In genomic region chr17:7478276-7479138, GRCh38 we compare ENCODE assay signal across 8 cellular contexts. TPM values are rescaled to one million over a fixed set of nuclear protein-coding genes. Genes with fewer than 3 reads are reported as not detected.
A peak's percentile ranks its signal among the peaks of the same experiment; 100 is the strongest.
DNase-seq lines count a peak whose midpoint lies in the region; ATAC-seq and TF ChIP-seq lines count a peak whose summit lies in the region.

No MANE protein-coding gene starts in this region.

- H4K5ac ChIP-seq in mesendoderm (ENCODE audit: low read length): no peak overlapping the region

- peak overlapping the region; percentile 77 for H3K4ac ChIP-seq in mesendoderm (ENCODE audit: low read depth, low read length)

- peaks cover 61% of the 10 kb centered on the region for H3K4me1 Mint-ChIP-seq in activated CD8-positive, alpha-beta memory T cell treated with anti-CD3 and anti-CD28 coated beads, Interleukin-2, amount 10 ng/mL, durations not matched to agents 7 days and 5 days
- H3K4me1 Mint-ChIP-seq in stimulated activated memory B cell treated with anti-CD40 and anti-IgM and Interleukin-4, amounts not matched to agents 10 μg/mL and 1 μg/mL and 100 μg/mL, for 72 hours: peaks cover 64% of the 10 kb centered on the region

- H3K27me3 ChIP-seq in Loucy (ENCODE audit: insufficient read depth, low read length, poor library complexity, severe bottlenecking): no peaks in the 10 kb centered on the region
- H3K27me3 ChIP-seq in endocrine pancreas (ENCODE audit: control insufficient read depth, insufficient read depth, low read length): no peaks in the 10 kb centered on the region
- H3K27me3 ChIP-seq in mesendoderm (ENCODE audit: insufficient read depth, low read length, poor library complexity): no peaks in the 10 kb centered on the region

- H3K27ac ChIP-seq in mesendoderm (ENCODE audit: low read depth, low read length): peak overlapping the region; percentile 62

- peak overlapping the region; percentile 82 for H3K4me3 Mint-ChIP-seq in activated CD8-positive, alpha-beta memory T cell treated with anti-CD3 and anti-CD28 coated beads, Interleukin-2, amount 10 ng/mL, durations not matched to agents 7 days and 5 days
- peak overlapping the region; percentile 85 for H3K4me3 Mint-ChIP-seq in stimulated activated memory B cell treated with anti-CD40 and anti-IgM and Interleukin-4, amounts not matched to agents 10 μg/mL and 1 μg/mL and 100 μg/mL, for 72 hours

- peak overlapping the region; percentile 82 for H3K4me3 ChIP-seq in Loucy (ENCODE audit: low read length, poor library complexity, severe bottlenecking)
- peak overlapping the region; percentile 73 for H3K4me3 ChIP-seq in endocrine pancreas (ENCODE audit: control insufficient read depth, insufficient read depth, low read length)
- peak overlapping the region; percentile 54 for H3K4me3 ChIP-seq in mesendoderm (ENCODE audit: low read length)

- no peaks in the 10 kb centered on the region for H3K27me3 Mint-ChIP-seq in activated CD8-positive, alpha-beta memory T cell treated with anti-CD3 and anti-CD28 coated beads, Interleukin-2, amount 10 ng/mL, durations not matched to agents 7 days and 5 days
- no peaks in the 10 kb centered on the region for H3K27me3 Mint-ChIP-seq in stimulated activated memory B cell treated with anti-CD40 and anti-IgM and Interleukin-4, amounts not matched to agents 10 μg/mL and 1 μg/mL and 100 μg/mL, for 72 hours

- peak; percentile 33 for DNase-seq in CD1c-positive myeloid dendritic cell (ENCODE audit: extremely low spot score)
- DNase-seq in activated CD8-positive, alpha-beta memory T cell treated with anti-CD3 and anti-CD28 coated beads, Interleukin-2, amount 10 ng/mL, durations not matched to agents 7 days and 5 days: peak; percentile 77
- peak; percentile 44 for DNase-seq in mesendoderm
- DNase-seq in NCI-H1930 (lab: John Stamatoyannopoulos, UW): no peak

- peak overlapping the region; percentile 82 for H2AFZ ChIP-seq in Loucy (ENCODE audit: low read length)

- WGBS in mesendoderm (ENCODE audit: extremely low coverage, insufficient coverage, low lambda C conversion rate): no CpG with 5 or more reads among the region's 36 CpGs

- H4K20me1 ChIP-seq in Loucy (ENCODE audit: insufficient read depth, low read length, poor library complexity, severe bottlenecking): peaks cover 24% of the 10 kb centered on the region

- H3K9me3 Mint-ChIP-seq in activated CD8-positive, alpha-beta memory T cell treated with anti-CD3 and anti-CD28 coated beads, Interleukin-2, amount 10 ng/mL, durations not matched to agents 7 days and 5 days (ENCODE audit: low read depth): no peaks in the 10 kb centered on the region
- H3K9me3 Mint-ChIP-seq in stimulated activated memory B cell treated with anti-CD40 and anti-IgM and Interleukin-4, amounts not matched to agents 10 μg/mL and 1 μg/mL and 100 μg/mL, for 72 hours: no peaks in the 10 kb centered on the region

- H2AK5ac ChIP-seq in mesendoderm (ENCODE audit: low read length): peak overlapping the region; percentile 24

- peak overlapping the region; percentile 7 for H3K23ac ChIP-seq in mesendoderm (ENCODE audit: low read length)

- H3K9me3 ChIP-seq in Loucy (ENCODE audit: insufficient read depth, low read depth, low read length) (no peaks in the 10 kb centered on the region), endocrine pancreas (ENCODE audit: control insufficient read depth, low read length) (no peaks in the 10 kb centered on the region)

- peaks cover 18% of the 10 kb centered on the region for H3K79me1 ChIP-seq in mesendoderm (ENCODE audit: low read length)

- H3K4me2 ChIP-seq in Loucy (ENCODE audit: low read depth, low read length, poor library complexity, severe bottlenecking) (peak overlapping the region; percentile 83), mesendoderm (ENCODE audit: low read length) (peak overlapping the region; percentile 59)

- peak; percentile 35 for ATAC-seq in activated CD8-positive, alpha-beta memory T cell treated with anti-CD3 and anti-CD28 coated beads, Interleukin-2, amount 10 ng/mL, durations not matched to agents 7 days and 5 days
- ATAC-seq in stimulated activated memory B cell treated with anti-CD40 and anti-IgM and Interleukin-4, amounts not matched to agents 10 μg/mL and 1 μg/mL and 100 μg/mL, for 72 hours: peak; percentile 42
- ATAC-seq in GM21723 (IDR thresholded peaks at IDR 0.05; ENCODE audit: unreplicated experiment): no peak

- no peak overlapping the region for H2BK5ac ChIP-seq in mesendoderm (ENCODE audit: low read length)

- TF ChIP-seq CTCF in Loucy (conservative IDR thresholded peaks at IDR 0.05; ENCODE audit: low read length): no peak

- H3K36me3 Mint-ChIP-seq in activated CD8-positive, alpha-beta memory T cell treated with anti-CD3 and anti-CD28 coated beads, Interleukin-2, amount 10 ng/mL, durations not matched to agents 7 days and 5 days: peaks cover 3% of the 10 kb centered on the region
- peaks cover 5% of the 10 kb centered on the region for H3K36me3 Mint-ChIP-seq in stimulated activated memory B cell treated with anti-CD40 and anti-IgM and Interleukin-4, amounts not matched to agents 10 μg/mL and 1 μg/mL and 100 μg/mL, for 72 hours

- peak overlapping the region; percentile 93 for H3K56ac ChIP-seq in mesendoderm (ENCODE audit: low read length)

- H4K8ac ChIP-seq in mesendoderm (ENCODE audit: low read depth, low read length): no peak overlapping the region

- H3K27ac Mint-ChIP-seq in activated CD8-positive, alpha-beta memory T cell treated with anti-CD3 and anti-CD28 coated beads, Interleukin-2, amount 10 ng/mL, durations not matched to agents 7 days and 5 days: peak overlapping the region; percentile 84
- H3K27ac Mint-ChIP-seq in stimulated activated memory B cell treated with anti-CD40 and anti-IgM and Interleukin-4, amounts not matched to agents 10 μg/mL and 1 μg/mL and 100 μg/mL, for 72 hours: peak overlapping the region; percentile 100

- H3K36me3 ChIP-seq in Loucy (ENCODE audit: insufficient read depth, low read length) (no peaks in the 10 kb centered on the region), endocrine pancreas (ENCODE audit: control insufficient read depth, insufficient read depth, low read length) (no peaks in the 10 kb centered on the region), mesendoderm (ENCODE audit: control insufficient read depth, insufficient read depth, low read length) (no peaks in the 10 kb centered on the region)

- peak overlapping the region; percentile 63 for H2BK120ac ChIP-seq in mesendoderm (ENCODE audit: low read depth, low read length)

- no peaks in the 10 kb centered on the region for H3K9me2 ChIP-seq in Loucy (replicated peaks; ENCODE audit: low read depth, low read length)

- H3K4me1 ChIP-seq in Loucy (ENCODE audit: insufficient read depth, low read length, poor library complexity, severe bottlenecking) (peaks cover 42% of the 10 kb centered on the region), endocrine pancreas (ENCODE audit: control insufficient read depth, insufficient read depth, low read length) (peaks cover 8% of the 10 kb centered on the region), mesendoderm (ENCODE audit: control insufficient read depth, low read depth, low read length) (peaks cover 5% of the 10 kb centered on the region)

- H3K79me2 ChIP-seq in Loucy (ENCODE audit: insufficient read depth, low read length): peaks cover 81% of the 10 kb centered on the region
- H3K79me2 ChIP-seq in mesendoderm (ENCODE audit: control insufficient read depth, insufficient read depth, low read length): peaks cover 13% of the 10 kb centered on the region

- H3K9ac ChIP-seq in Loucy (ENCODE audit: low read depth, low read length, poor library complexity, severe bottlenecking) (peak overlapping the region; percentile 95), endocrine pancreas (ENCODE audit: control insufficient read depth, insufficient read depth, low read length) (peak overlapping the region; percentile 78), mesendoderm (ENCODE audit: low read length) (peak overlapping the region; percentile 74)

- H3K18ac ChIP-seq in mesendoderm (ENCODE audit: low read length): peak overlapping the region; percentile 98

- no peak overlapping the region for H2BK15ac ChIP-seq in mesendoderm (replicated peaks; ENCODE audit: low read depth)

- H3F3A ChIP-seq in Loucy (ENCODE audit: low read depth): no peaks in the 10 kb centered on the region

- CTCF ChIA-PET in activated CD8-positive, alpha-beta memory T cell treated with anti-CD3 and anti-CD28 coated beads, Interleukin-2, amount 10 ng/mL, durations not matched to agents 7 days and 5 days (lab: Charles Lee): interaction anchor here (1.0 to 3.6 kb wide), 9 partner anchors 8 to 106 kb away, joined by 3 to 21 read pairs (median 5); partner anchors contain the start of genes FGF11 and SENP3

RNA-seq across cellular contexts. Expression of gene ZBTB4, which starts 0.9 kb away (rescaled TPM):
- 10 to 100 TPM; 24.5 to 27.7 TPM for total RNA-seq in activated CD8-positive, alpha-beta memory T cell treated with anti-CD3 and anti-CD28 coated beads, Interleukin-2, amount 10 ng/mL, durations not matched to agents 7 days and 5 days
- polyA plus RNA-seq in mesendoderm (2013, experiment 1 of 2): 5.3 TPM
- 5.4 TPM for polyA plus RNA-seq in mesendoderm (2013, experiment 2 of 2)

RNA-seq across cellular contexts. Expression of gene SLC35G6, which starts 2.7 kb away (rescaled TPM):
- not detected for total RNA-seq in activated CD8-positive, alpha-beta memory T cell treated with anti-CD3 and anti-CD28 coated beads, Interleukin-2, amount 10 ng/mL, durations not matched to agents 7 days and 5 days
- polyA plus RNA-seq in mesendoderm (2013, experiment 1 of 2): not detected
- polyA plus RNA-seq in mesendoderm (2013, experiment 2 of 2): not detected

RNA-seq across cellular contexts. Expression of gene POLR2A, which starts 5.7 kb away (rescaled TPM):
- total RNA-seq in activated CD8-positive, alpha-beta memory T cell treated with anti-CD3 and anti-CD28 coated beads, Interleukin-2, amount 10 ng/mL, durations not matched to agents 7 days and 5 days: 100 to 1,000 TPM; 198 to 228 TPM
- 53.5 TPM for polyA plus RNA-seq in mesendoderm (2013, experiment 1 of 2)
- polyA plus RNA-seq in mesendoderm (2013, experiment 2 of 2): 51.7 TPM

RNA-seq across cellular contexts. Expression of gene CHRNB1, which starts 33.6 kb away (rescaled TPM):
- total RNA-seq in activated CD8-positive, alpha-beta memory T cell treated with anti-CD3 and anti-CD28 coated beads, Interleukin-2, amount 10 ng/mL, durations not matched to agents 7 days and 5 days: 10 to 100 TPM; 10.4 to 13.1 TPM
- polyA plus RNA-seq in mesendoderm (2013, experiment 1 of 2): 7.0 TPM
- polyA plus RNA-seq in mesendoderm (2013, experiment 2 of 2): 7.2 TPM

RNA-seq across cellular contexts. Expression of gene FGF11, which starts 39.2 kb away (rescaled TPM):
- total RNA-seq in activated CD8-positive, alpha-beta memory T cell treated with anti-CD3 and anti-CD28 coated beads, Interleukin-2, amount 10 ng/mL, durations not matched to agents 7 days and 5 days: 1 to 10 TPM; 3.6 to 4.1 TPM
- polyA plus RNA-seq in mesendoderm (2013, experiment 1 of 2): 3.8 TPM
- 3.7 TPM for polyA plus RNA-seq in mesendoderm (2013, experiment 2 of 2)

Comparison
In these comparisons a context has a peak if more than half of its experiments do, and no peak if none do; other contexts are left out.
1. DNase-seq: peak in CD1c-positive myeloid dendritic cell (single experiment), activated CD8-positive, alpha-beta memory T cell treated with anti-CD3 and anti-CD28 coated beads, Interleukin-2, amount 10 ng/mL, durations not matched to agents 7 days and 5 days (single experiment) and mesendoderm (single experiment); none in NCI-H1930 (0 of 2).
2. Peak in every context shown above with its lines, with median percentiles within 50 percentile points of each other: H3K4me3 ChIP-seq and H3K9ac ChIP-seq.